ENCODE assay signal across 17 cellular contexts in genomic region chr2:227207573-227207972, GRCh38. TPM values are rescaled to one million over a fixed set of nuclear protein-coding genes. Genes with fewer than 3 reads are reported as not detected.
DNase-seq lines count a peak whose midpoint lies in the region; TF ChIP-seq lines count a peak whose summit lies in the region.
"Had no signal": no experiment of that assay in that cellular context is flagged by ENCODE, and none has a peak within 500 bp of the region (broad histone marks: within the 10 kb centered on the region; RNA-seq: fewer than 3 reads in every experiment).

No MANE protein-coding gene starts in this region.

- H3K56ac ChIP-seq in H9 (ENCODE audit: insufficient read length, low read depth, low read length): no peak overlapping the region
- no peak overlapping the region for H3K56ac ChIP-seq in mesendoderm (ENCODE audit: low read length)

- H3K9me3 Mint-ChIP-seq in H9 (peaks cover 0 to 6% of the 10 kb centered on the region in 2 experiments; a peak in 2 of 5 replicates), endodermal cell (no peaks in the 10 kb centered on the region)
- no peaks in the 10 kb centered on the region for H3K9me3 Mint-ChIP-seq in activated CD4-positive, alpha-beta memory T cell treated with anti-CD3 and anti-CD28 coated beads, Interleukin-2, amount 10 ng/mL, durations not matched to agents 7 days and 5 days
- H3K9me3 Mint-ChIP-seq: CD8-positive, alpha-beta T cell had no signal

- H2BK5ac ChIP-seq in H9 (ENCODE audit: insufficient read length, low read length) (no peak overlapping the region), mesendoderm (ENCODE audit: low read length) (no peak overlapping the region)

- no peak overlapping the region for H2BK120ac ChIP-seq in H9 (ENCODE audit: low read depth, low read length, poor library complexity, severe bottlenecking)
- H2BK120ac ChIP-seq in mesendoderm (ENCODE audit: low read depth, low read length): peak overlapping the region; percentile 93

- H3K4me3 Mint-ChIP-seq in H9 (no peak overlapping the region), endodermal cell (peak overlapping the region; percentile 4)
- H3K4me3 Mint-ChIP-seq in activated CD4-positive, alpha-beta memory T cell treated with anti-CD3 and anti-CD28 coated beads, Interleukin-2, amount 10 ng/mL, durations not matched to agents 7 days and 5 days: no peak overlapping the region
- H3K4me3 Mint-ChIP-seq: B cell; CD8-positive, alpha-beta T cell had no signal

- no peak overlapping the region for H3K14ac ChIP-seq in H9 (ENCODE audit: insufficient read depth, low read length)

- H3K36me3 ChIP-seq in endodermal cell (ENCODE audit: control insufficient read depth, insufficient read depth, low read length) (no peaks in the 10 kb centered on the region), mesendoderm (ENCODE audit: control insufficient read depth, insufficient read depth, low read length) (no peaks in the 10 kb centered on the region)
- H3K36me3 ChIP-seq: BLaER1 treated with 17β-estradiol and CSF1 and Interleukin-3, amounts not matched to agents 10 nM and 100 nM; HAP-1 had no signal

- H3K18ac ChIP-seq in H9 (ENCODE audit: insufficient read length, low read depth, low read length) (no peak overlapping the region), mesendoderm (ENCODE audit: low read length) (peak overlapping the region; percentile 70)

- H2BK15ac ChIP-seq in H9 (ENCODE audit: low read depth, low read length) (no peak overlapping the region), mesendoderm (replicated peaks; ENCODE audit: low read depth) (peak overlapping the region; percentile 39)

- no peak overlapping the region for H2BK12ac ChIP-seq in H9 (ENCODE audit: insufficient read length, low read depth, low read length)

- H3K27ac ChIP-seq in H9 (ENCODE audit: insufficient read length, low read depth, low read length) (no peak overlapping the region), endodermal cell (ENCODE audit: low read depth, low read length) (no peak overlapping the region), mesendoderm (ENCODE audit: low read depth, low read length) (peak overlapping the region; percentile 76)
- H3K27ac ChIP-seq: BLaER1 treated with 17β-estradiol and CSF1 and Interleukin-3, amounts not matched to agents 10 nM and 100 nM had no signal

- DNase-seq in H9 (peak; percentile 36), endodermal cell (peak; percentile 79), mesendoderm (peak; percentile 83), anterior cingulate cortex (lab: John Stamatoyannopoulos, UW) (no peak), NOMO-1 treated with dmso at 0.1 percent for 144 hours (lab: John Stamatoyannopoulos, UW; ENCODE audit: unreplicated experiment) (no peak)
- DNase-seq in activated CD4-positive, alpha-beta memory T cell treated with anti-CD3 and anti-CD28 coated beads, Interleukin-2, amount 10 ng/mL, durations not matched to agents 7 days and 5 days: no peak
- DNase-seq: Calu3; CD8-positive, alpha-beta T cell; DMS53; DND-41; EL; GOT3 had no signal

- H3K79me2 ChIP-seq in H9 (ENCODE audit: insufficient read depth, low read length) (no peaks in the 10 kb centered on the region), mesendoderm (ENCODE audit: control insufficient read depth, insufficient read depth, low read length) (no peaks in the 10 kb centered on the region)

- no peaks in the 10 kb centered on the region for H4K20me1 ChIP-seq in H9 (ENCODE audit: control insufficient read depth, insufficient read depth, insufficient read length)
- H4K20me1 ChIP-seq: BLaER1 treated with 17β-estradiol and CSF1 and Interleukin-3, amounts not matched to agents 10 nM and 100 nM had no signal

- no peak overlapping the region for H4K91ac ChIP-seq in H9 (ENCODE audit: insufficient read length, low read depth, low read length)

- no peak overlapping the region for H2AFZ ChIP-seq in H9 (ENCODE audit: low read length)

- H3K9ac ChIP-seq in H9 (ENCODE audit: extremely low read depth, insufficient read length, low read length): no peak overlapping the region
- H3K9ac ChIP-seq in endodermal cell (ENCODE audit: extremely low read depth, low read length, poor library complexity, severe bottlenecking): peak overlapping the region; percentile 20
- H3K9ac ChIP-seq in mesendoderm (ENCODE audit: low read length): no peak overlapping the region
- H3K9ac ChIP-seq: BLaER1 treated with 17β-estradiol and CSF1 and Interleukin-3, amounts not matched to agents 10 nM and 100 nM had no signal

- H4K8ac ChIP-seq in H9 (replicated peaks; ENCODE audit: insufficient read length, low read depth, low read length) (no peak overlapping the region), mesendoderm (ENCODE audit: low read depth, low read length) (no peak overlapping the region)

- POLR2A ChIA-PET in activated CD4-positive, alpha-beta memory T cell treated with anti-CD3 and anti-CD28 coated beads, Interleukin-2, amount 10 ng/mL, durations not matched to agents 7 days and 5 days (lab: Charles Lee): no interaction called here

- H3K27me3 ChIP-seq in H9 (ENCODE audit: insufficient read depth, low read length) (peaks cover 13% of the 10 kb centered on the region; the same call in 1 of the 2 replicates), endodermal cell (ENCODE audit: control insufficient read depth, insufficient read depth, low read length, poor library complexity, severe bottlenecking) (no peaks in the 10 kb centered on the region), mesendoderm (ENCODE audit: insufficient read depth, low read length, poor library complexity) (no peaks in the 10 kb centered on the region)
- H3K27me3 ChIP-seq: BLaER1 treated with 17β-estradiol and CSF1 and Interleukin-3, amounts not matched to agents 10 nM and 100 nM had no signal

- CTCF ChIA-PET in activated CD4-positive, alpha-beta memory T cell treated with anti-CD3 and anti-CD28 coated beads, Interleukin-2, amount 10 ng/mL, durations not matched to agents 7 days and 5 days (lab: Charles Lee): no interaction called here

- no peak overlapping the region for H3T11ph ChIP-seq in H9 (ENCODE audit: low read length)

- H3K36me3 Mint-ChIP-seq in H9 (ENCODE audit: insufficient read depth in 1 of 3, low read depth in 3 of 3) (peaks cover 0 to 2% (median 0%) of the 10 kb centered on the region in 3 experiments; a peak in 1 of 7 replicates), endodermal cell (ENCODE audit: low read depth) (no peaks in the 10 kb centered on the region)
- no peaks in the 10 kb centered on the region for H3K36me3 Mint-ChIP-seq in activated CD4-positive, alpha-beta memory T cell treated with anti-CD3 and anti-CD28 coated beads, Interleukin-2, amount 10 ng/mL, durations not matched to agents 7 days and 5 days (ENCODE audit: low read depth)
- H3K36me3 Mint-ChIP-seq: CD8-positive, alpha-beta T cell had no signal

- H3K4ac ChIP-seq in H9 (ENCODE audit: low read depth, low read length) (no peak overlapping the region), mesendoderm (ENCODE audit: low read depth, low read length) (no peak overlapping the region)

- H3K23ac ChIP-seq in H9 (ENCODE audit: insufficient read length, low read depth, low read length): no peak overlapping the region
- H3K23ac ChIP-seq in mesendoderm (ENCODE audit: low read length): no peak overlapping the region

- no peaks in the 10 kb centered on the region for H3K23me2 ChIP-seq in H9 (ENCODE audit: insufficient read length, low read depth, low read length, poor library complexity, severe bottlenecking)

- H3K4me1 ChIP-seq in H9 (ENCODE audit: insufficient read depth, low read length) (peaks cover 3% of the 10 kb centered on the region; the same call in 1 of the 2 replicates), endodermal cell (ENCODE audit: control insufficient read depth, insufficient read depth, low read length) (peaks cover 4% of the 10 kb centered on the region), mesendoderm (ENCODE audit: control insufficient read depth, low read depth, low read length) (peaks cover 10% of the 10 kb centered on the region)
- H3K4me1 ChIP-seq: BLaER1 treated with 17β-estradiol and CSF1 and Interleukin-3, amounts not matched to agents 10 nM and 100 nM had no signal

- H3K9me3 ChIP-seq in H9 (ENCODE audit: control insufficient read depth, low read depth, low read length): no peaks in the 10 kb centered on the region
- no peaks in the 10 kb centered on the region for H3K9me3 ChIP-seq in endodermal cell (ENCODE audit: control insufficient read depth, low read length)
- H3K9me3 ChIP-seq: BLaER1 treated with 17β-estradiol and CSF1 and Interleukin-3, amounts not matched to agents 10 nM and 100 nM; HAP-1 had no signal

- TF ChIP-seq CTCF in H9 (conservative IDR thresholded peaks at IDR 0.05) (no peak), endodermal cell (conservative IDR thresholded peaks at IDR 0.05) (no peak)

- H3K4me3 ChIP-seq in endodermal cell (ENCODE audit: low read length): no peak overlapping the region
- H3K4me3 ChIP-seq in mesendoderm (ENCODE audit: low read length): no peak overlapping the region
- H3K4me3 ChIP-seq: BLaER1 treated with 17β-estradiol and CSF1 and Interleukin-3, amounts not matched to agents 10 nM and 100 nM; HAP-1 had no signal

- H3K4me2 ChIP-seq in H9 (ENCODE audit: insufficient read depth, insufficient read length, low read length): no peak overlapping the region
- no peak overlapping the region for H3K4me2 ChIP-seq in mesendoderm (ENCODE audit: low read length)
- H3K4me2 ChIP-seq: BLaER1 treated with 17β-estradiol and CSF1 and Interleukin-3, amounts not matched to agents 10 nM and 100 nM had no signal

- H2BK20ac ChIP-seq in H9 (ENCODE audit: low read depth, low read length, poor library complexity, severe bottlenecking): no peak overlapping the region

- H3K79me1 ChIP-seq in H9 (ENCODE audit: insufficient read depth, low read depth, low read length, poor library complexity, severe bottlenecking) (no peaks in the 10 kb centered on the region), mesendoderm (ENCODE audit: low read length) (no peaks in the 10 kb centered on the region)

- H3K27ac Mint-ChIP-seq in H9 (no peak overlapping the region), endodermal cell (peak overlapping the region; percentile 53)
- no peak overlapping the region for H3K27ac Mint-ChIP-seq in activated CD4-positive, alpha-beta memory T cell treated with anti-CD3 and anti-CD28 coated beads, Interleukin-2, amount 10 ng/mL, durations not matched to agents 7 days and 5 days
- H3K27ac Mint-ChIP-seq: B cell; CD8-positive, alpha-beta T cell had no signal

- no CpG with 5 or more reads among the region's 2 CpGs for WGBS in H9 (ENCODE audit: extremely low coverage, insufficient read length, low lambda C conversion rate)
- WGBS in endodermal cell (ENCODE audit: insufficient coverage in 1 of 2, insufficient read length in 1 of 2), 2 experiments: 39% methylated on average over 2 of the region's 2 CpGs; no CpG with 5 or more reads in 1 of the 2 experiments
- no CpG with 5 or more reads among the region's 2 CpGs for WGBS in mesendoderm (ENCODE audit: extremely low coverage, insufficient coverage, low lambda C conversion rate)

- H3K27me3 Mint-ChIP-seq in H9 (ENCODE audit: low read depth): peaks cover 64% of the 10 kb centered on the region
- H3K27me3 Mint-ChIP-seq in endodermal cell (ENCODE audit: insufficient read depth): peaks cover 36% of the 10 kb centered on the region
- H3K27me3 Mint-ChIP-seq in activated CD4-positive, alpha-beta memory T cell treated with anti-CD3 and anti-CD28 coated beads, Interleukin-2, amount 10 ng/mL, durations not matched to agents 7 days and 5 days: no peaks in the 10 kb centered on the region
- H3K27me3 Mint-ChIP-seq: B cell had no signal

- H4K5ac ChIP-seq in H9 (ENCODE audit: insufficient read length, low read depth, low read length) (no peak overlapping the region), mesendoderm (ENCODE audit: low read length) (no peak overlapping the region)

- H3K4me1 Mint-ChIP-seq in H9 (peaks cover 30% of the 10 kb centered on the region in 2 experiments), endodermal cell (peaks cover 28% of the 10 kb centered on the region)
- no peaks in the 10 kb centered on the region for H3K4me1 Mint-ChIP-seq in activated CD4-positive, alpha-beta memory T cell treated with anti-CD3 and anti-CD28 coated beads, Interleukin-2, amount 10 ng/mL, durations not matched to agents 7 days and 5 days
- H3K4me1 Mint-ChIP-seq: B cell had no signal

- H2AK5ac ChIP-seq in H9 (ENCODE audit: insufficient read length, low read length) (no peak overlapping the region), mesendoderm (ENCODE audit: low read length) (no peak overlapping the region)

RNA-seq across cellular contexts. Expression of gene COL4A3, which starts 43.1 kb away (rescaled TPM):
- total RNA-seq in H9 (2021) (0.15 and 0.64 TPM in 2 replicates), endodermal cell (1 to 10 TPM; 1.7 to 2.4 TPM)
- 0.71 TPM for polyA plus RNA-seq in endodermal cell (2013, experiment 1 of 2)
- 0.33 TPM for polyA plus RNA-seq in endodermal cell (2013, experiment 2 of 2)
- 0.07 TPM for polyA plus RNA-seq in mesendoderm (2013, experiment 1 of 2)
- 0.04 TPM for polyA plus RNA-seq in mesendoderm (2013, experiment 2 of 2)
- total RNA-seq in activated CD4-positive, alpha-beta memory T cell treated with anti-CD3 and anti-CD28 coated beads, Interleukin-2, amount 10 ng/mL, durations not matched to agents 7 days and 5 days: under 1 TPM in 1 of 2 experiments, not detected in 1; 0.13 TPM
- total RNA-seq: A172, HT-29 had no signal

RNA-seq across cellular contexts. Expression of gene COL4A4, which starts 43.6 kb away (rescaled TPM):
- 0.92 and 1.2 TPM in 2 replicates for total RNA-seq in H9 (2021)
- total RNA-seq in endodermal cell: 1 to 10 TPM; 2.2 to 2.9 TPM
- polyA plus RNA-seq in endodermal cell (2013, experiment 1 of 2): 0.18 TPM
- polyA plus RNA-seq in endodermal cell (2013, experiment 2 of 2): 0.29 TPM
- polyA plus RNA-seq in mesendoderm (2013, experiment 1 of 2): 0.27 TPM
- 0.21 TPM for polyA plus RNA-seq in mesendoderm (2013, experiment 2 of 2)
- under 1 TPM; 0.10 to 0.35 TPM for total RNA-seq in activated CD4-positive, alpha-beta memory T cell treated with anti-CD3 and anti-CD28 coated beads, Interleukin-2, amount 10 ng/mL, durations not matched to agents 7 days and 5 days
- total RNA-seq: CD8-positive, alpha-beta T cell; HT-29 had no signal

Comparison
In these comparisons a context has a peak if more than half of its experiments do, and no peak if none do; other contexts are left out.
1. DNase-seq: peak in H9 (single experiment), endodermal cell (single experiment) and mesendoderm (single experiment); none in anterior cingulate cortex (0 of 58), NOMO-1 treated with dmso at 0.1 percent for 144 hours (single experiment) and activated CD4-positive, alpha-beta memory T cell treated with anti-CD3 and anti-CD28 coated beads, Interleukin-2, amount 10 ng/mL, durations not matched to agents 7 days and 5 days (single experiment).